17 cellular contexts compared by ENCODE assay signal in the genomic region with DNA sequence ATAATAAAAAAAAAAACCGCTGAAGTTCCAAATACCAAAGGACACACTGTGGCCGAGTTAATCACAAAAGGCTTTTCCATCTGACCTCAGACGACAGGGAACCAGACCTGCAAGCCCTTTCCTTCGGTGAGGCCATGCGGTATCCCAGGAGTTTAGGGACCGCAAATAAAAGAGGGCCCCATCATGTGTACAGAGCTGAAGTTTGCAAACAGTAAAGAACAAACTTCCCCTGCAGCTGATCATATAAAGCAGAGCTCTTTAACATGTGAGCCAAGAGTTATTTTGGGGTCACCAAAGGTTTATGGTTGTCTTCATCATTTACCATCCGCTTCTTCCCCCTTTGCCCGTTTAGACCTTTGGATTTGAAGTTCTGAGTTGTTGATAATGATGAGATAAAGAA. TPM values are rescaled to one million over a fixed set of nuclear protein-coding genes. Genes with fewer than 3 reads are reported as not detected.
DNase-seq lines count a peak whose midpoint lies in the region; ATAC-seq and TF ChIP-seq lines count a peak whose summit lies in the region.
"Had no signal": no experiment of that assay in that cellular context is flagged by ENCODE, and none has a peak within 500 bp of the region (broad histone marks: within the 10 kb centered on the region; RNA-seq: fewer than 3 reads in every experiment).

No MANE protein-coding gene starts in this region.

- no peak for TF ChIP-seq CTCF in progenitor cell of endocrine pancreas (IDR thresholded peaks at IDR 0.05; ENCODE audit: unreplicated experiment)

- H3K27me3 Mint-ChIP-seq in T-cell (no peaks in the 10 kb centered on the region), progenitor cell of endocrine pancreas (no peaks in the 10 kb centered on the region)

- CTCF ChIA-PET in T-cell (lab: Charles Lee): no interaction called here

- H3K27ac Mint-ChIP-seq in T-cell (peak overlapping the region; percentile 43 to 55), progenitor cell of endocrine pancreas (peak overlapping the region; percentile 91)
- H3K27ac Mint-ChIP-seq: CD14-positive monocyte had no signal

- H3K4me3 Mint-ChIP-seq in T-cell (no peak overlapping the region), progenitor cell of endocrine pancreas (ENCODE audit: low read depth) (no peak overlapping the region)
- H3K4me3 Mint-ChIP-seq: CD14-positive monocyte had no signal

- H3K36me3 Mint-ChIP-seq in T-cell (peaks cover 1% of the 10 kb centered on the region), progenitor cell of endocrine pancreas (ENCODE audit: insufficient read depth) (peaks cover 2% of the 10 kb centered on the region)
- H3K36me3 Mint-ChIP-seq: CD14-positive monocyte had no signal

- no peak for ATAC-seq in T-cell (replicated peaks in 1 of 4)
- ATAC-seq: K562, Panc1, Right ventricle myocardium inferior had no signal

- peaks cover 24 to 33% (median 32%) of the 10 kb centered on the region in 3 donors for H3K4me1 Mint-ChIP-seq in T-cell
- H3K4me1 Mint-ChIP-seq in progenitor cell of endocrine pancreas (ENCODE audit: low read depth): peaks cover 28% of the 10 kb centered on the region

- DNase-seq in SHP77 treated with DMSO at 0.1 percent for 48 hours (lab: John Stamatoyannopoulos, UW) (peak; percentile 40), SHP77 (lab: John Stamatoyannopoulos, UW) (no peak), DMS53 treated with DMSO at 0.1 percent for 48 hours (lab: John Stamatoyannopoulos, UW; ENCODE audit: unreplicated experiment) (peak; percentile 21), T-cell (no peak), progenitor cell of endocrine pancreas (ENCODE audit: low spot score, unreplicated experiment) (no peak), NCI-H187 (lab: John Stamatoyannopoulos, UW) (no peak), SW 1271 (lab: John Stamatoyannopoulos, UW) (no peak), NCI-H526 treated with DMSO at 0.1 percent for 48 hours (lab: John Stamatoyannopoulos, UW) (no peak)
- DNase-seq: NCI-H1092 treated with DMSO at 0.1 percent for 48 hours, NCI-H2029 treated with DMSO at 0.1 percent for 48 hours, NCI-H526 had no signal

- H3K9me3 Mint-ChIP-seq in T-cell (no peaks in the 10 kb centered on the region), progenitor cell of endocrine pancreas (ENCODE audit: low read depth) (no peaks in the 10 kb centered on the region)
- H3K9me3 Mint-ChIP-seq: CD14-positive monocyte had no signal

- POLR2A ChIA-PET in T-cell (lab: Charles Lee): interaction anchor here in 1 of 2 donors (0.5 kb wide), 1 partner anchor 63 kb away, joined by 7 read pairs; no protein-coding TSS in a partner anchor

RNA-seq across cellular contexts. Expression of gene FOXJ1, which starts 33.0 kb away (rescaled TPM):
- total RNA-seq in T-cell (1 to 10 TPM in 4 of 5 donors, under 1 TPM in 1; 0.99 to 3.0 (median 1.7) TPM), progenitor cell of endocrine pancreas (18.6 and 19.0 TPM in 2 replicates)
- total RNA-seq: Daoy, HT1080, Right ventricle myocardium inferior had no signal

Comparison
In these comparisons a context has a peak if more than half of its experiments do, and no peak if none do; other contexts are left out.
1. DNase-seq: peak in SHP77 treated with DMSO at 0.1 percent for 48 hours (single experiment) and DMS53 treated with DMSO at 0.1 percent for 48 hours (single experiment); none in SHP77 (0 of 2), T-cell (0 of 34), progenitor cell of endocrine pancreas (single experiment), NCI-H187 (0 of 2), SW 1271 (0 of 2) and NCI-H526 treated with DMSO at 0.1 percent for 48 hours (single experiment).